In the genomic region with DNA sequence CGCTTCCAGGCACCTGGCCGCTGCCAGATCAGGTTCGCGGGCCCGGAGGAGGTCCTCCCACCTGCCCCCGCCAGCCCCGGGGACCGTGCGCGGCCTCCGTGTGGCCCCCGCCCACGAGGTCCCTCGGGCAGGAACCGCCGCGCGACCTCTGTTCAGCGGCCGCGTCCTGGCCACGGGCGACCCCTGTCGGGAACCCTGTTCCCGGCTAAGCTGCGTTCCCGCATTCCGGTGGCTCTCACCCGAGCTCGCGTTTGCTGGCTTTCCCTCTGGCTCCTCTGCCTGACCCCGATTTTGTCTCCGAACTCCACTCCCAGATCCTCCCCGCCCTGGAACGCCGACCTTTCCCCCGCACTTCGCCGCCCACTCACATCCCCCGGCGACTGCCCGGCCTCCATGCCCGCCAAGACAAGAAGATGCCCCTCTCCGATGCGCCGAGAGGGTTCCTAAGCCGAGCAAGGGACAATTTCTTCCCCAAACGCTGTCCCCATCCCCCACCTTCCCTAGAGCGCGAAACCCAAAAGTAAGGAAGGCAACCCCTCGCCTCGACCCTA, we compare ENCODE assay signal across 7 cellular contexts. TPM values are rescaled to one million over a fixed set of nuclear protein-coding genes. Genes with fewer than 3 reads are reported as not detected.
A peak's percentile ranks its signal among the peaks of the same experiment; 100 is the strongest.
DNase-seq lines count a peak whose midpoint lies in the region; ATAC-seq lines count a peak whose summit lies in the region.

No MANE protein-coding gene starts in this region.

- H3K27me3 ChIP-seq in esophagus (ENCODE audit: control insufficient read depth in 1 of 2, insufficient read depth in 2 of 2, low read length in 2 of 2), result peaks cover 5 to 6% of the 10 kb centered on the region in 2 donors
- H3K27me3 ChIP-seq in mucosa of stomach (ENCODE audit: control insufficient read depth, insufficient read depth, low read length), result peaks cover 60% of the 10 kb centered on the region

- peak overlapping the region; percentile 65 to 70 for H3K4me3 ChIP-seq in esophagus (ENCODE audit: low read depth in 1 of 2, low read length in 2 of 2)
- H3K4me3 ChIP-seq in mucosa of stomach (ENCODE audit: low read length), result peak overlapping the region; percentile 67

- H3K27ac ChIP-seq in KOPT-K1 (ENCODE audit: low read depth, low read length, poor library complexity, severe bottlenecking) (peak overlapping the region; percentile 73), esophagus (ENCODE audit: low read depth in 2 of 2, low read length in 1 of 2) (peak overlapping the region; percentile 36 to 41), temporal lobe (ENCODE audit: low read depth, low read length) (peak overlapping the region; percentile 65)

- peaks cover 29 to 31% of the 10 kb centered on the region in 2 donors for H3K4me1 ChIP-seq in esophagus (ENCODE audit: control insufficient read depth in 2 of 2, insufficient read depth in 2 of 2, low read length in 1 of 2)
- peaks cover 8% of the 10 kb centered on the region for H3K4me1 ChIP-seq in mucosa of stomach (ENCODE audit: control insufficient read depth, insufficient read depth, low read length)

- H3K36me3 ChIP-seq in KOPT-K1 (ENCODE audit: insufficient read depth, low read length) (peaks cover 13% of the 10 kb centered on the region; the same call in 1 of the 2 replicates), esophagus (ENCODE audit: control insufficient read depth in 2 of 2, insufficient read depth in 2 of 2, low read length in 1 of 2) (no peaks in the 10 kb centered on the region), mucosa of stomach (ENCODE audit: control insufficient read depth, insufficient read depth, low read length) (no peaks in the 10 kb centered on the region)

- 1% methylated on average over 52 of the region's 52 CpGs for WGBS in esophagus, 2 donors

- peak; percentile 61 for DNase-seq in activated CD8-positive, alpha-beta memory T cell treated with anti-CD3 and anti-CD28 coated beads, Interleukin-2, amount 50 U/mL, for 4 hours

- ATAC-seq in GM18907 (IDR thresholded peaks at IDR 0.05; ENCODE audit: unreplicated experiment) (peak; percentile 36), HG03457 (IDR thresholded peaks at IDR 0.05; ENCODE audit: unreplicated experiment) (no peak)

- no peaks in the 10 kb centered on the region for H3K9me3 ChIP-seq in KOPT-K1 (ENCODE audit: insufficient read depth, low read length, poor library complexity, severe bottlenecking)
- H3K9me3 ChIP-seq in esophagus (ENCODE audit: control insufficient read depth in 2 of 2, insufficient read depth in 1 of 2, low read depth in 1 of 2, low read length in 1 of 2), result no peaks in the 10 kb centered on the region
- no peaks in the 10 kb centered on the region for H3K9me3 ChIP-seq in mucosa of stomach (ENCODE audit: control insufficient read depth, low read length)

- peak overlapping the region; percentile 53 for H3K9ac ChIP-seq in mucosa of stomach (ENCODE audit: low read length)

RNA-seq across cellular contexts. Expression of a gene that starts 2.3 kb away (rescaled TPM):
- polyA plus RNA-seq in esophagus, result under 1 TPM; 0.45 to 0.55 TPM
- total RNA-seq in temporal lobe, result 10.1 TPM
